8 cellular contexts compared by ENCODE assay signal in genomic region chr6:33428219-33428890, GRCh38. TPM values are rescaled to one million over a fixed set of nuclear protein-coding genes. Genes with fewer than 3 reads are reported as not detected.
DNase-seq lines count a peak whose midpoint lies in the region; ATAC-seq and TF ChIP-seq lines count a peak whose summit lies in the region.

No MANE protein-coding gene starts in this region.

- H2BK15ac ChIP-seq in mesendoderm (replicated peaks; ENCODE audit: low read depth): no peak overlapping the region

- intact Hi-C loops in CD4-positive, alpha-beta T cell (cut with DNase I, micrococcal nuclease): loop anchor here (2.0 to 5.0 kb wide), 4 partner anchors 18 to 156 kb away; partner anchors contain the start of genes PHF1 (in 1 of the 2), RPS18 (in 1 of the 2), VPS52 (in 1 of the 2) and ZBTB9 (in 1 of the 2)
- intact Hi-C loops in transverse colon (cut with DNase I; ENCODE audit: low total_unique reads): no loop called here

- peaks cover 32% of the 10 kb centered on the region for H3K79me1 ChIP-seq in mesendoderm (ENCODE audit: low read length)

- H3K9me3 Mint-ChIP-seq in CD4-positive, alpha-beta T cell: no peaks in the 10 kb centered on the region

- H3K27ac Mint-ChIP-seq in CD4-positive, alpha-beta T cell: peak overlapping the region; percentile 92

- peak overlapping the region; percentile 72 for H3K4me2 ChIP-seq in mesendoderm (ENCODE audit: low read length)

- peak overlapping the region; percentile 93 for H3K56ac ChIP-seq in mesendoderm (ENCODE audit: low read length)

- no peak overlapping the region for H4K5ac ChIP-seq in mesendoderm (ENCODE audit: low read length)

- in situ Hi-C loops in transverse colon (cut with MboI; ENCODE audit: low pct_ligation_motif_present in 1 of 4, low pct_unique_long_range_greater_than_20kb in 1 of 4, low sequenced_read_pairs in 3 of 4): no loop called here

- peak overlapping the region; percentile 79 for H3K9ac ChIP-seq in mesendoderm (ENCODE audit: low read length)

- no peak for DNase-seq in CD4-positive, alpha-beta T cell
- DNase-seq in H7: peak; percentile 64
- peak; percentile 55 for DNase-seq in SKM-1 treated with dmso at 0.1 percent for 144 hours (lab: John Stamatoyannopoulos, UW; ENCODE audit: unreplicated experiment)
- DNase-seq in coronary artery (ENCODE audit: low spot score): no peak
- peak; percentile 83 for DNase-seq in mesendoderm
- peak; percentile 37 for DNase-seq in transverse colon
- no peak for DNase-seq in foreskin melanocyte

- peak overlapping the region; percentile 93 for H3K4me3 Mint-ChIP-seq in CD4-positive, alpha-beta T cell

- CTCF ChIA-PET in CD4-positive, alpha-beta T cell (lab: Charles Lee): interaction anchor here (0.7 to 1.4 kb wide), 4 partner anchors 11 to 152 kb away, joined by 3 to 6 read pairs (median 4); partner anchors contain the start of genes BAK1 and PHF1

- WGBS in mesendoderm (ENCODE audit: extremely low coverage, insufficient coverage, low lambda C conversion rate): no CpG with 5 or more reads among the region's 33 CpGs
- WGBS in transverse colon (ENCODE audit: low coverage in 1 of 2), 2 donors: 6% methylated on average over 16 of the region's 33 CpGs; no CpG with 5 or more reads in 1 of the 2 donors

- H3K4me1 ChIP-seq in mesendoderm (ENCODE audit: control insufficient read depth, low read depth, low read length) (peaks cover 42% of the 10 kb centered on the region), transverse colon (peaks cover 17 to 62% (median 51%) of the 10 kb centered on the region in 4 donors)

- H3K4me3 ChIP-seq in H7 (ENCODE audit: insufficient read depth, low read depth, low read length): peak overlapping the region; percentile 54
- H3K4me3 ChIP-seq in coronary artery: peak overlapping the region; percentile 80
- H3K4me3 ChIP-seq in mesendoderm (ENCODE audit: low read length): peak overlapping the region; percentile 24
- peak overlapping the region; percentile 20 to 60 (median 48) for H3K4me3 ChIP-seq in transverse colon

- H3K36me3 Mint-ChIP-seq in CD4-positive, alpha-beta T cell (ENCODE audit: low read depth): peaks cover 13% of the 10 kb centered on the region

- peak; percentile 1 for ATAC-seq in CD4-positive, alpha-beta T cell (ENCODE audit: poor library complexity)
- ATAC-seq in GM18511 (IDR thresholded peaks at IDR 0.05; ENCODE audit: unreplicated experiment): no peak

- no peak overlapping the region for H2BK5ac ChIP-seq in mesendoderm (ENCODE audit: low read length)

- H3K36me3 ChIP-seq in H7 (replicated peaks; ENCODE audit: control insufficient read depth, insufficient read depth, low read length): peaks cover 4% of the 10 kb centered on the region
- no peaks in the 10 kb centered on the region for H3K36me3 ChIP-seq in mesendoderm (ENCODE audit: control insufficient read depth, insufficient read depth, low read length)
- no peaks in the 10 kb centered on the region for H3K36me3 ChIP-seq in transverse colon

- peaks cover 41% of the 10 kb centered on the region for H3K79me2 ChIP-seq in mesendoderm (ENCODE audit: control insufficient read depth, insufficient read depth, low read length)

- TF ChIP-seq POLR2A in transverse colon (IDR thresholded peaks at IDR 0.05): no peak

- H3K27me3 ChIP-seq in CD4-positive, alpha-beta T cell (ENCODE audit: control insufficient read depth, insufficient read depth, low read length): no peaks in the 10 kb centered on the region
- H3K27me3 ChIP-seq in H7 (ENCODE audit: control insufficient read depth, insufficient read depth, low read length) (no peaks in the 10 kb centered on the region), mesendoderm (ENCODE audit: insufficient read depth, low read length, poor library complexity) (no peaks in the 10 kb centered on the region), transverse colon (no peaks in the 10 kb centered on the region)

- no peaks in the 10 kb centered on the region for H3K27me3 Mint-ChIP-seq in CD4-positive, alpha-beta T cell

- peak overlapping the region; percentile 91 for H3K23ac ChIP-seq in mesendoderm (ENCODE audit: low read length)

- no peak for TF ChIP-seq EP300 in transverse colon (IDR thresholded peaks at IDR 0.05; ENCODE audit: low read depth)

- H3K27ac ChIP-seq in CD4-positive, alpha-beta T cell (ENCODE audit: low read depth, low read length): peak overlapping the region; percentile 64
- peak overlapping the region; percentile 50 to 97 for H3K27ac ChIP-seq in coronary artery
- no peak overlapping the region for H3K27ac ChIP-seq in mesendoderm (ENCODE audit: low read depth, low read length)
- H3K27ac ChIP-seq in transverse colon: peak overlapping the region; percentile 85 to 95 (median 90)

- H3K4me1 Mint-ChIP-seq in CD4-positive, alpha-beta T cell (ENCODE audit: low read depth): peaks cover 87% of the 10 kb centered on the region

- H2BK120ac ChIP-seq in mesendoderm (ENCODE audit: low read depth, low read length): no peak overlapping the region

- peak overlapping the region; percentile 67 for H3K4ac ChIP-seq in mesendoderm (ENCODE audit: low read depth, low read length)

- H3K18ac ChIP-seq in mesendoderm (ENCODE audit: low read length): peak overlapping the region; percentile 34

- no peaks in the 10 kb centered on the region for H3K9me3 ChIP-seq in CD4-positive, alpha-beta T cell (ENCODE audit: control insufficient read depth, low read length)
- no peaks in the 10 kb centered on the region for H3K9me3 ChIP-seq in transverse colon

- POLR2A ChIA-PET in CD4-positive, alpha-beta T cell (lab: Charles Lee): interaction anchor here (0.6 to 4.7 kb wide), 6 partner anchors 11 to 156 kb away, joined by 3 to 60 read pairs (median 9); partner anchors contain the start of genes CUTA, RPS18, SYNGAP1 and ZBTB22

- H2AK5ac ChIP-seq in mesendoderm (ENCODE audit: low read length): peak overlapping the region; percentile 88

- TF ChIP-seq CTCF in CD4-positive, alpha-beta T cell (IDR thresholded peaks at IDR 0.05): peak; percentile 58
- TF ChIP-seq CTCF in coronary artery (IDR thresholded peaks at IDR 0.05) (no peak), transverse colon (IDR thresholded peaks at IDR 0.05) (peak; percentile 37 to 77 (median 45))

- no peak overlapping the region for H4K8ac ChIP-seq in mesendoderm (ENCODE audit: low read depth, low read length)

RNA-seq across cellular contexts. Expression of gene SYNGAP1, which starts 8.5 kb away (rescaled TPM):
- 10 to 100 TPM; 62.4 to 63.8 TPM for total RNA-seq in CD4-positive, alpha-beta T cell
- total RNA-seq in H7 (2014; rRNA removed; shearing (Covaris generic)): 8.3 and 13.4 TPM in 2 replicates
- polyA plus RNA-seq in mesendoderm (2013, experiment 1 of 2): 42.1 TPM
- 54.9 TPM for polyA plus RNA-seq in mesendoderm (2013, experiment 2 of 2)
- 10 to 100 TPM in 2 of 4 donors, 1 to 10 TPM in 2; 4.9 to 37.2 (median 11.1) TPM for total RNA-seq in transverse colon

RNA-seq across cellular contexts. Expression of gene CUTA, which starts 10.4 kb away (rescaled TPM):
- total RNA-seq in CD4-positive, alpha-beta T cell: 100 to 1,000 TPM; 176 to 185 TPM
- total RNA-seq in H7 (2014; rRNA removed; shearing (Covaris generic)): 168 and 188 TPM in 2 replicates
- polyA plus RNA-seq in mesendoderm (2013, experiment 1 of 2): 227 TPM
- polyA plus RNA-seq in mesendoderm (2013, experiment 2 of 2): 219 TPM
- total RNA-seq in transverse colon: 100 to 1,000 TPM in 2 of 4 donors, 10 to 100 TPM in 2; 18.9 to 134 (median 91.3) TPM

RNA-seq across cellular contexts. Expression of gene PHF1, which starts 17.5 kb away (rescaled TPM):
- total RNA-seq in CD4-positive, alpha-beta T cell: 100 to 1,000 TPM; 545 to 557 TPM
- total RNA-seq in H7 (2014; rRNA removed; shearing (Covaris generic)): 38.3 and 41.9 TPM in 2 replicates
- 22.8 TPM for polyA plus RNA-seq in mesendoderm (2013, experiment 1 of 2)
- 22.2 TPM for polyA plus RNA-seq in mesendoderm (2013, experiment 2 of 2)
- 100 to 1,000 TPM in 1 of 4 donors, 10 to 100 TPM in 3; 47.8 to 110 (median 48.4) TPM for total RNA-seq in transverse colon

RNA-seq across cellular contexts. Expression of gene ZBTB9, which starts 26.0 kb away (rescaled TPM):
- total RNA-seq in CD4-positive, alpha-beta T cell: 1 to 10 TPM; 5.5 to 5.7 TPM
- 15.5 and 16.4 TPM in 2 replicates for total RNA-seq in H7 (2014; rRNA removed; shearing (Covaris generic))
- 15.1 TPM for polyA plus RNA-seq in mesendoderm (2013, experiment 1 of 2)
- polyA plus RNA-seq in mesendoderm (2013, experiment 2 of 2): 15.5 TPM
- total RNA-seq in transverse colon: 1 to 10 TPM in 2 of 4 donors, not detected in 2; 2.2 to 3.2 TPM

RNA-seq across cellular contexts. Expression of gene KIFC1, which starts 36.7 kb away (rescaled TPM):
- total RNA-seq in CD4-positive, alpha-beta T cell: 1 to 10 TPM; 1.2 to 1.6 TPM
- 101 and 113 TPM in 2 replicates for total RNA-seq in H7 (2014; rRNA removed; shearing (Covaris generic))
- polyA plus RNA-seq in mesendoderm (2013, experiment 1 of 2): 44.8 TPM
- 46.4 TPM for polyA plus RNA-seq in mesendoderm (2013, experiment 2 of 2)
- total RNA-seq in transverse colon: 10 to 100 TPM in 1 of 4 donors, 1 to 10 TPM in 3; 2.6 to 51.5 (median 5.8) TPM

Comparison
In these comparisons a context has a peak if more than half of its experiments do, and no peak if none do; other contexts are left out.
1. DNase-seq: peak in H7 (single experiment), SKM-1 treated with dmso at 0.1 percent for 144 hours (single experiment), mesendoderm (single experiment) and transverse colon (single experiment); none in CD4-positive, alpha-beta T cell (0 of 10), coronary artery (single experiment) and foreskin melanocyte (single experiment).
2. H3K4me3 ChIP-seq: peak in every context shown above with its lines; median percentile 80 in coronary artery; 54 in H7; 48 in transverse colon; 24 in mesendoderm.
3. RNA of gene PHF1, which starts 17.5 kb away (total RNA-seq): 545 to 557 TPM in CD4-positive, alpha-beta T cell; 47.8 to 110 TPM in transverse colon and 38.3 to 41.9 TPM in H7; every median in the first group is over 4 times any median in the second.